1 cellular context compared by ENCODE assay signal in the genomic region with DNA sequence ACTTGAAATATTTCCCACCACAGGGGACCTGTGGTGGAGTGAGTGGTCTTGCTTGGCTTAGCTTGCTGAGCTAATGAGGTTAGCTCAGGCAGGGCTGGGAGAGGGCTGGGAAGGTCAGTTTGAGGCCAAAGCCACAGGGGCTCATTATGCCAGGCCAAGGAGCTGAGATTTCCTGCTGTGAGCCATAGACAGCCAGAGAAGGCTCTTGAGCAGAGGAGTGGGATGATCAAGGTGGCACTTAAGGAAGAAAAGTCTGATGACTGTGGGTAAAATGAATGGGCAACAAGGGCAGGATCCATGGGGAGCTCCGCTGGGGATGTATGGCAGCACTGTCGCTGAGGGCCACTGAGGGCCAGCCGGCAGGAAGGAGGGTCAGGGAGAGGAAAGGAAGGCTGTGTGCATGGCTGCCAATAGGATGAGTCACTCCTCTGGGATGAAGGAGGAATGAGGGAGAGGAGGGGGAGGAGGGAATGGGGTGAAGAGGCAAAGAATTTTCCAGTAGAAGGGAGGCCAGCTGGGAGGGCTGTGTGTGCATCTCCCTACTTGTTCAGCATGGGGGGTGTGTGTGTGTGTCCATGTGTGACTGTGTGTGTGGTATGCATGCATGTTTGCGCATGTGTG.
A peak's percentile ranks its signal among the peaks of the same experiment; 100 is the strongest.
TF ChIP-seq lines count a peak whose summit lies in the region.

No MANE protein-coding gene starts in this region.

TF ChIP-seq in HepG2, 621 proteins besides CTCF, POLR2A, EP300 and RAD21 (continued from another document):
- 0 out of 2 replicates have a peak, but pooled peaks have one; percentile 21 for TF ChIP-seq ZNF331 (CRISPR knock-in tag; IDR thresholded peaks at IDR 0.05)
- peak; percentile 67; the same call in 1 of the 2 replicates for TF ChIP-seq JUN (CRISPR knock-in tag; IDR thresholded peaks at IDR 0.05)
- 0 out of 2 replicates have a peak, but pooled peaks have one; percentile 34 for TF ChIP-seq ATF7-NPFF (CRISPR knock-in tag; IDR thresholded peaks at IDR 0.05; ENCODE audit: low read depth)
- TF ChIP-seq, protein P1, sequence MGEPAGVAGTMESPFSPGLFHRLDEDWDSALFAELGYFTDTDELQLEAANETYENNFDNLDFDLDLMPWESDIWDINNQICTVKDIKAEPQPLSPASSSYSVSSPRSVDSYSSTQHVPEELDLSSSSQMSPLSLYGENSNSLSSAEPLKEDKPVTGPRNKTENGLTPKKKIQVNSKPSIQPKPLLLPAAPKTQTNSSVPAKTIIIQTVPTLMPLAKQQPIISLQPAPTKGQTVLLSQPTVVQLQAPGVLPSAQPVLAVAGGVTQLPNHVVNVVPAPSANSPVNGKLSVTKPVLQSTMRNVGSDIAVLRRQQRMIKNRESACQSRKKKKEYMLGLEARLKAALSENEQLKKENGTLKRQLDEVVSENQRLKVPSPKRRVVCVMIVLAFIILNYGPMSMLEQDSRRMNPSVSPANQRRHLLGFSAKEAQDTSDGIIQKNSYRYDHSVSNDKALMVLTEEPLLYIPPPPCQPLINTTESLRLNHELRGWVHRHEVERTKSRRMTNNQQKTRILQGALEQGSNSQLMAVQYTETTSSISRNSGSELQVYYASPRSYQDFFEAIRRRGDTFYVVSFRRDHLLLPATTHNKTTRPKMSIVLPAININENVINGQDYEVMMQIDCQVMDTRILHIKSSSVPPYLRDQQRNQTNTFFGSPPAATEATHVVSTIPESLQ (CRISPR knock-in tag; conservative IDR thresholded peaks at IDR 0.05): no peak
- TF ChIP-seq, protein P2, sequence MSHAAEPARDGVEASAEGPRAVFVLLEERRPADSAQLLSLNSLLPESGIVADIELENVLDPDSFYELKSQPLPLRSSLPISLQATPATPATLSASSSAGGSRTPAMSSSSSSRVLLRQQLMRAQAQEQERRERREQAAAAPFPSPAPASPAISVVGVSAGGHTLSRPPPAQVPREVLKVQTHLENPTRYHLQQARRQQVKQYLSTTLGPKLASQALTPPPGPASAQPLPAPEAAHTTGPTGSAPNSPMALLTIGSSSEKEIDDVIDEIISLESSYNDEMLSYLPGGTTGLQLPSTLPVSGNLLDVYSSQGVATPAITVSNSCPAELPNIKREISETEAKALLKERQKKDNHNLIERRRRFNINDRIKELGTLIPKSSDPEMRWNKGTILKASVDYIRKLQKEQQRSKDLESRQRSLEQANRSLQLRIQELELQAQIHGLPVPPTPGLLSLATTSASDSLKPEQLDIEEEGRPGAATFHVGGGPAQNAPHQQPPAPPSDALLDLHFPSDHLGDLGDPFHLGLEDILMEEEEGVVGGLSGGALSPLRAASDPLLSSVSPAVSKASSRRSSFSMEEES (CRISPR knock-in tag; IDR thresholded peaks at IDR 0.05): no peak
- no peak for TF ChIP-seq ZNF354B (CRISPR knock-in tag; IDR thresholded peaks at IDR 0.05)
- TF ChIP-seq, protein P3, sequence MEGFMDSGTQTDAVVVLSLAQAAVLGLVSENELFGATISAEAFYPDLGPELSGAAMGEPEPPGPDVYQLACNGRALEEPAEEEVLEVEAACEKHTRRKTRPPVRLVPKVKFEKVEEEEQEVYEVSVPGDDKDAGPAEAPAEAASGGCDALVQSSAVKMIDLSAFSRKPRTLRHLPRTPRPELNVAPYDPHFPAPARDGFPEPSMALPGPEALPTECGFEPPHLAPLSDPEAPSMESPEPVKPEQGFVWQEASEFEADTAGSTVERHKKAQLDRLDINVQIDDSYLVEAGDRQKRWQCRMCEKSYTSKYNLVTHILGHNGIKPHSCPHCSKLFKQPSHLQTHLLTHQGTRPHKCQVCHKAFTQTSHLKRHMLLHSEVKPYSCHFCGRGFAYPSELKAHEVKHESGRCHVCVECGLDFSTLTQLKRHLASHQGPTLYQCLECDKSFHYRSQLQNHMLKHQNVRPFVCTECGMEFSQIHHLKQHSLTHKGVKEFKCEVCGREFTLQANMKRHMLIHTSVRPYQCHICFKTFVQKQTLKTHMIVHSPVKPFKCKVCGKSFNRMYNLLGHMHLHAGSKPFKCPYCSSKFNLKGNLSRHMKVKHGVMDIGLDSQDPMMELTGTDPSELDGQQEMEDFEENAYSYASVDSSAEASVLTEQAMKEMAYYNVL (CRISPR knock-in tag; IDR thresholded peaks at IDR 0.05; ENCODE audit: borderline replicate concordance): 0 out of 2 replicates have a peak, but pooled peaks have one; percentile 13
- TF ChIP-seq NR2F6 (IDR thresholded peaks at IDR 0.05): no peak
- TF ChIP-seq NR2F6 (CRISPR knock-in tag; IDR thresholded peaks at IDR 0.05): peak; percentile 63; the same call in 1 of the 2 replicates
- TF ChIP-seq ETV5 (CRISPR knock-in tag; IDR thresholded peaks at IDR 0.05; ENCODE audit: borderline replicate concordance): peak; percentile 22; the same call in 1 of the 2 replicates
- TF ChIP-seq ISX (CRISPR knock-in tag; conservative IDR thresholded peaks at IDR 0.05): no peak
- TF ChIP-seq, protein P4, sequence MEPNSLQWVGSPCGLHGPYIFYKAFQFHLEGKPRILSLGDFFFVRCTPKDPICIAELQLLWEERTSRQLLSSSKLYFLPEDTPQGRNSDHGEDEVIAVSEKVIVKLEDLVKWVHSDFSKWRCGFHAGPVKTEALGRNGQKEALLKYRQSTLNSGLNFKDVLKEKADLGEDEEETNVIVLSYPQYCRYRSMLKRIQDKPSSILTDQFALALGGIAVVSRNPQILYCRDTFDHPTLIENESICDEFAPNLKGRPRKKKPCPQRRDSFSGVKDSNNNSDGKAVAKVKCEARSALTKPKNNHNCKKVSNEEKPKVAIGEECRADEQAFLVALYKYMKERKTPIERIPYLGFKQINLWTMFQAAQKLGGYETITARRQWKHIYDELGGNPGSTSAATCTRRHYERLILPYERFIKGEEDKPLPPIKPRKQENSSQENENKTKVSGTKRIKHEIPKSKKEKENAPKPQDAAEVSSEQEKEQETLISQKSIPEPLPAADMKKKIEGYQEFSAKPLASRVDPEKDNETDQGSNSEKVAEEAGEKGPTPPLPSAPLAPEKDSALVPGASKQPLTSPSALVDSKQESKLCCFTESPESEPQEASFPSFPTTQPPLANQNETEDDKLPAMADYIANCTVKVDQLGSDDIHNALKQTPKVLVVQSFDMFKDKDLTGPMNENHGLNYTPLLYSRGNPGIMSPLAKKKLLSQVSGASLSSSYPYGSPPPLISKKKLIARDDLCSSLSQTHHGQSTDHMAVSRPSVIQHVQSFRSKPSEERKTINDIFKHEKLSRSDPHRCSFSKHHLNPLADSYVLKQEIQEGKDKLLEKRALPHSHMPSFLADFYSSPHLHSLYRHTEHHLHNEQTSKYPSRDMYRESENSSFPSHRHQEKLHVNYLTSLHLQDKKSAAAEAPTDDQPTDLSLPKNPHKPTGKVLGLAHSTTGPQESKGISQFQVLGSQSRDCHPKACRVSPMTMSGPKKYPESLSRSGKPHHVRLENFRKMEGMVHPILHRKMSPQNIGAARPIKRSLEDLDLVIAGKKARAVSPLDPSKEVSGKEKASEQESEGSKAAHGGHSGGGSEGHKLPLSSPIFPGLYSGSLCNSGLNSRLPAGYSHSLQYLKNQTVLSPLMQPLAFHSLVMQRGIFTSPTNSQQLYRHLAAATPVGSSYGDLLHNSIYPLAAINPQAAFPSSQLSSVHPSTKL (CRISPR knock-in tag; IDR thresholded peaks at IDR 0.05): peak; percentile 45
- peak; percentile 27; the same call in 1 of the 2 replicates for TF ChIP-seq RXRA (CRISPR knock-in tag; IDR thresholded peaks at IDR 0.05)
- TF ChIP-seq JUND (CRISPR knock-in tag; IDR thresholded peaks at IDR 0.05): peak; percentile 93
- TF ChIP-seq, protein P5, sequence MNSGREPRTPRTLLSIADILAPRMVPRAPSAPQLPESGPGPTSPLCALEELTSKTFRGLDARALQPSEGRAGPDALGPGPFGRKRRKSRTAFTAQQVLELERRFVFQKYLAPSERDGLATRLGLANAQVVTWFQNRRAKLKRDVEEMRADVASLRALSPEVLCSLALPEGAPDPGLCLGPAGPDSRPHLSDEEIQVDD (CRISPR knock-in tag; IDR thresholded peaks at IDR 0.05; ENCODE audit: borderline replicate concordance): no peak
